In the genomic region with DNA sequence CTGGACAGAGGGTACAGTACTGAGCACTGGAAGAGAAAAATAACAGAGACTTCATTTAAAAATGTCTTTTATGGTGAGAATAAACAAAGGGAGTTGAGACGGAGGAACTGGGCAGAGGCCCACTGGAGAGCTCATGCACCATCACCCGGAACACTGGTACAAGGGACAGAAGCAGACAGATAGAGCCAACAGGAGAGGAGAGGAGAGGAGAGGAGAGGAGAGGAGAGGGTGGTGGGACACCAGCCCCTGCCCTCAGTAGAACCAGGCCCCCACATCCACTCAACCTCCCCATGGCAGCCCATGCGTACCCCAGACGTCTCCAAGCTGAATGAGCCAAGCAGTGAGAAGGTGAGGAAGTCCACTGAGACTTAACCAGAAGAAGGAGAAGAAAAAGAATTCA, we compare ENCODE assay signal across 23 cellular contexts.
"Had no signal": no experiment of that assay in that cellular context is flagged by ENCODE, and none has a peak within 500 bp of the region (broad histone marks: within the 10 kb centered on the region; RNA-seq: fewer than 3 reads in every experiment).

No MANE protein-coding gene starts in this region.

- H3K27ac ChIP-seq: RWPE1 had no signal

- ATAC-seq: HepG2, Panc1 had no signal

- DNase-seq: IMR-90, Karpas-422, KG1, MG63, NCI-H1092, NCI-H1105 treated with DMSO at 0.1 percent for 48 hours, NCI-H1417 treated with DMSO at 0.1 percent for 48 hours, NCI-H146, NCI-H1694 treated with DMSO at 0.1 percent for 48 hours, NCI-H1930, NCI-H2081, NCI-H2107, NCI-H2227 treated with DMSO at 0.1 percent for 48 hours, NCI-H446, NCI-H510A, NCI-H524 treated with DMSO at 0.1 percent for 48 hours, NCI-H69, NCI-H774, SHP77, SK-N-SH had no signal
